ENCODE assay signal across 22 cellular contexts in the genomic region with DNA sequence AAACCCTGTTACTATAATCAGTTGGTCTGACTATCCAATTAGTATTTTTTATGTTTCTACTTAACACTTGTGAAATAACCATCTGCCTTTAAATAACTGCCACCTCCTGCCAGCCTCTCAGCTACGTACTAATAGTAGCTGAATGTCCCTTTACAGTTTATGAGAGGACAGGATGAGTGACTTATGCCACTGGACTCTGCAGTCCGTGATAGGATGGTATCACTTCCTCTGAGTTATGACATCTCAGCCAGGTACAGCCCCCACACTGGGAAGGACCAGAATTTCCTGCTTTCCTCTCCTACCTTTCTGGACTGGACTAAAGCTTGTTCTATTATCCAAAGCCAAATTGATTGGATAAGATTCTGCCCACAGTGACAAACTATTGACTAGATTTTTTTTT.
DNase-seq lines count a peak whose midpoint lies in the region; ATAC-seq, FAIRE-seq and TF ChIP-seq lines count a peak whose summit lies in the region.
"Had no signal": no experiment of that assay in that cellular context is flagged by ENCODE, and none has a peak within 500 bp of the region (broad histone marks: within the 10 kb centered on the region; RNA-seq: fewer than 3 reads in every experiment).

No MANE protein-coding gene starts in this region.

- no peak for TF ChIP-seq CTCF in right lobe of liver (IDR thresholded peaks at IDR 0.05)
- TF ChIP-seq CTCF in HepG2 (CRISPR knock-in tag; IDR thresholded peaks at IDR 0.05), result no peak
- no peak for TF ChIP-seq CTCF in heart left ventricle (IDR thresholded peaks at IDR 0.05)
- no peak for TF ChIP-seq CTCF in pancreas (IDR thresholded peaks at IDR 0.05)

- H3K4me2 ChIP-seq in HepG2 (ENCODE audit: low read depth, low read length), result no peak overlapping the region

- no TSS peak for BruUV-seq in HepG2 (replicated peaks; lab: Mats Ljungman, UMichigan)

- TF ChIP-seq RAD21 in HepG2 (CRISPR knock-in tag; IDR thresholded peaks at IDR 0.05), result no peak

- H3K9ac ChIP-seq in HepG2 (ENCODE audit: insufficient read depth, low read depth, low read length), result no peak overlapping the region
- H3K9ac ChIP-seq: GM23248 had no signal

- TF ChIP-seq POLR2A in right lobe of liver (IDR thresholded peaks at IDR 0.05) (no peak), HepG2 (IDR thresholded peaks at IDR 0.05; ENCODE audit: insufficient read depth in 1 of 2, low read depth in 2 of 2, low read length in 2 of 2) (no peak), heart left ventricle (IDR thresholded peaks at IDR 0.05) (no peak)

- no peak for FAIRE-seq in HepG2 (lab: Jason Lieb, UNC)
- no peak for FAIRE-seq in pancreas (lab: Jason Lieb, UNC)
- FAIRE-seq: GM19239 had no signal

- in situ Hi-C loops in HepG2 (cut with HindIII; ENCODE audit: extremely low pct_ligation_motif_present, low pct_unique_long_range_greater_than_20kb), result no loop called here

- DNase-seq in right lobe of liver, result no peak
- DNase-seq in HepG2 (ENCODE audit: low spot score), result no peak
- peak; percentile 17 for DNase-seq in HT-29 (ENCODE audit: low spot score)
- DNase-seq in amniotic stem cell (lab: John Stamatoyannopoulos, UW), result no peak
- DNase-seq in heart left ventricle, result no peak
- no peak for DNase-seq in pancreas
- DNase-seq: AML-193; C1 segment of cervical spinal cord; CD8-positive, alpha-beta T cell; DMS79; GM23248; H9; NCI-H1105; NCI-H146; NCI-H2029; NCI-H2227 treated with DMSO at 0.1 percent for 48 hours; NCI-H510A; OCI-M1; Right ventricle myocardium superior had no signal

- H3K27ac ChIP-seq in right lobe of liver (no peak overlapping the region), HepG2 (ENCODE audit: extremely low read length, insufficient read depth, low read length) (no peak overlapping the region), heart left ventricle (no peak overlapping the region), pancreas (no peak overlapping the region)
- H3K27ac ChIP-seq: GM23248 had no signal

- H3K4me3 ChIP-seq in right lobe of liver, result no peak overlapping the region
- no peak overlapping the region for H3K4me3 ChIP-seq in HepG2 (replicated peaks in 1 of 3; ENCODE audit: insufficient read depth in 1 of 3, low read depth in 2 of 3, low read length in 3 of 3)
- no peak overlapping the region for H3K4me3 ChIP-seq in heart left ventricle
- H3K4me3 ChIP-seq in pancreas, result no peak overlapping the region
- H3K4me3 ChIP-seq: GM23248 had no signal

- ATAC-seq in right lobe of liver, result peak; percentile 29 to 73 (median 34)
- no peak for ATAC-seq in HepG2
- peak; percentile 60 for ATAC-seq in esophagus mucosa
- no peak for ATAC-seq in GM19467 (IDR thresholded peaks at IDR 0.05; ENCODE audit: unreplicated experiment)
- ATAC-seq in heart left ventricle, result no peak
- no peak for ATAC-seq in pancreas
- ATAC-seq: CD8-positive, alpha-beta T cell had no signal

- intact Hi-C loops in right lobe of liver (cut with DNase I) (no loop called here), HepG2 (cut with micrococcal nuclease; ENCODE audit: unreplicated experiment) (no loop called here), heart left ventricle (cut with DNase I) (loop anchor here in 1 of 10 donors (10.0 kb wide), 1 partner anchor 457 kb away; no protein-coding TSS in a partner anchor), pancreas (cut with DNase I) (no loop called here)

- POLR2A ChIA-PET in HepG2 (lab: Yijun Ruan, JAX), result no interaction called here

- H3K9me3 ChIP-seq in right lobe of liver (no peaks in the 10 kb centered on the region), HepG2 (ENCODE audit: low read length) (no peaks in the 10 kb centered on the region), heart left ventricle (no peaks in the 10 kb centered on the region), pancreas (no peaks in the 10 kb centered on the region)

- H3K27me3 ChIP-seq in right lobe of liver (no peaks in the 10 kb centered on the region), HepG2 (ENCODE audit: control insufficient read depth in 1 of 2, insufficient read depth in 2 of 2, low read length in 2 of 2) (no peaks in the 10 kb centered on the region), heart left ventricle (peaks cover 0 to 20% (median 0%) of the 10 kb centered on the region in 9 donors), pancreas (no peaks in the 10 kb centered on the region)

- TF ChIP-seq EP300 in HepG2 (IDR thresholded peaks at IDR 0.05; ENCODE audit: low read depth in 2 of 2, low read length in 2 of 2) (no peak), HepG2 (CRISPR knock-in tag; IDR thresholded peaks at IDR 0.05; ENCODE audit: borderline replicate concordance) (no peak)

- CTCF ChIA-PET in HepG2 (lab: Yijun Ruan, JAX; ENCODE audit: low intra/inter-chr PET ratio, low total read pairs), result no interaction called here

- no peaks in the 10 kb centered on the region for H3K79me2 ChIP-seq in HepG2 (ENCODE audit: insufficient read depth, low read length)

- 13% methylated on average over 2 of the region's 2 CpGs for WGBS in right lobe of liver (ENCODE audit: insufficient coverage, low coverage, low lambda C conversion rate, missing lambda C conversion rate)
- WGBS in HepG2 (ENCODE audit: low lambda C conversion rate), result 0% methylated on average over 2 of the region's 2 CpGs
- WGBS in heart left ventricle, 4 donors, result 25 to 39% (median 28%) methylated on average over 2 of the region's 2 CpGs
- 45% methylated on average over 2 of the region's 2 CpGs for WGBS in pancreas, 2 donors

- H3K36me3 ChIP-seq in right lobe of liver (no peaks in the 10 kb centered on the region), HepG2 (replicated peaks in 1 of 2; ENCODE audit: control insufficient read depth in 1 of 2, insufficient read depth in 2 of 2, low read length in 2 of 2) (no peaks in the 10 kb centered on the region), heart left ventricle (no peaks in the 10 kb centered on the region), pancreas (no peaks in the 10 kb centered on the region)

- H2AFZ ChIP-seq in HepG2 (ENCODE audit: low read length), result no peak overlapping the region
- H2AFZ ChIP-seq: GM23248 had no signal

- no peaks in the 10 kb centered on the region for H3K4me1 ChIP-seq in right lobe of liver
- H3K4me1 ChIP-seq in HepG2 (ENCODE audit: insufficient read depth, low read length), result peaks cover 9% of the 10 kb centered on the region
- H3K4me1 ChIP-seq in heart left ventricle, result no peaks in the 10 kb centered on the region
- no peaks in the 10 kb centered on the region for H3K4me1 ChIP-seq in pancreas

- no peaks in the 10 kb centered on the region for H4K20me1 ChIP-seq in HepG2 (ENCODE audit: insufficient read depth, low read length)

TF ChIP-seq in HepG2, 621 proteins besides CTCF, POLR2A, EP300 and RAD21:
- TF ChIP-seq ZNF274 (CRISPR knock-in tag; IDR thresholded peaks at IDR 0.05) (no peak), MXD4 (CRISPR knock-in tag; IDR thresholded peaks at IDR 0.05) (no peak), SNRNP70 (IDR thresholded peaks at IDR 0.05; ENCODE audit: low read depth, low read length) (no peak), TOPORS (CRISPR knock-in tag; IDR thresholded peaks at IDR 0.05) (no peak)
- TF ChIP-seq, protein P1, sequence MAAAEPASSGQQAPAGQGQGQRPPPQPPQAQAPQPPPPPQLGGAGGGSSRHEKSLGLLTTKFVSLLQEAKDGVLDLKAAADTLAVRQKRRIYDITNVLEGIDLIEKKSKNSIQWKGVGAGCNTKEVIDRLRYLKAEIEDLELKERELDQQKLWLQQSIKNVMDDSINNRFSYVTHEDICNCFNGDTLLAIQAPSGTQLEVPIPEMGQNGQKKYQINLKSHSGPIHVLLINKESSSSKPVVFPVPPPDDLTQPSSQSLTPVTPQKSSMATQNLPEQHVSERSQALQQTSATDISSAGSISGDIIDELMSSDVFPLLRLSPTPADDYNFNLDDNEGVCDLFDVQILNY (CRISPR knock-in tag; conservative IDR thresholded peaks at IDR 0.05), result no peak

Comparison
In these comparisons a context has a peak if more than half of its experiments do, and no peak if none do; other contexts are left out.
1. ATAC-seq: peak in right lobe of liver (4 of 4) and esophagus mucosa (single experiment); none in HepG2 (single experiment), GM19467 (single experiment), heart left ventricle (0 of 4) and pancreas (0 of 4).